Comparison of ENCODE assay signal across 10 cellular contexts in genomic region chr19:17089238-17089637, GRCh38. TPM values are rescaled to one million over a fixed set of nuclear protein-coding genes. Genes with fewer than 3 reads are reported as not detected.
DNase-seq lines count a peak whose midpoint lies in the region; ATAC-seq, FAIRE-seq and TF ChIP-seq lines count a peak whose summit lies in the region.
"Had no signal": no experiment of that assay in that cellular context is flagged by ENCODE, and none has a peak within 500 bp of the region (broad histone marks: within the 10 kb centered on the region; RNA-seq: fewer than 3 reads in every experiment).

No MANE protein-coding gene starts in this region.

- H3K79me2 ChIP-seq in OCI-LY1 (ENCODE audit: insufficient read depth, low read length) (peaks cover 20% of the 10 kb centered on the region), OCI-LY7 (ENCODE audit: insufficient read depth, low read depth, low read length) (peaks cover 85% of the 10 kb centered on the region)

- no peaks in the 10 kb centered on the region for H3K9me3 ChIP-seq in A549
- H3K9me3 ChIP-seq in OCI-LY1 (ENCODE audit: low read length): no peaks in the 10 kb centered on the region; the same call in 1 of the 2 replicates
- H3K9me3 ChIP-seq in OCI-LY7 (ENCODE audit: low read length): no peaks in the 10 kb centered on the region
- H3K9me3 ChIP-seq: BE2C had no signal

- POLR2A ChIA-PET in A549 (lab: Yijun Ruan, JAX) (no interaction called here), OCI-LY7 (lab: Charles Lee) (no interaction called here)

- ATAC-seq in A549 (no peak), natural killer cell (no peak), GM21619 (IDR thresholded peaks at IDR 0.05; ENCODE audit: unreplicated experiment) (no peak)
- no peak for ATAC-seq in activated CD4-positive, CD25-positive, alpha-beta regulatory T cell treated with anti-CD3 and anti-CD28 coated beads, Interleukin-2, amount 50 U/mL, for 24 hours

- FAIRE-seq in A549 (lab: Jason Lieb, UNC): no peak

- H3K4me3 ChIP-seq in A549 (no peak overlapping the region), OCI-LY1 (ENCODE audit: low read depth, low read length, poor library complexity, severe bottlenecking) (no peak overlapping the region), OCI-LY7 (ENCODE audit: low read depth, low read length, poor library complexity, severe bottlenecking) (no peak overlapping the region)

- H3K36me3 ChIP-seq in OCI-LY1 (ENCODE audit: insufficient read depth, low read length) (peaks cover 15% of the 10 kb centered on the region; the same call in 1 of the 2 replicates), OCI-LY7 (ENCODE audit: insufficient read depth, low read length) (peaks cover 31% of the 10 kb centered on the region)
- H3K36me3 ChIP-seq: BE2C had no signal

- H3K9me3 Mint-ChIP-seq in dendritic cell treated with granulocyte-macrophage colony-stimulating factor and Interleukin-4, amounts not matched to agents 40 ng/mL and 50 ng/mL, for 4 days: no peaks in the 10 kb centered on the region
- H3K9me3 Mint-ChIP-seq in natural killer cell: no peaks in the 10 kb centered on the region

- peaks cover 88% of the 10 kb centered on the region for H3K4me1 Mint-ChIP-seq in dendritic cell treated with granulocyte-macrophage colony-stimulating factor and Interleukin-4, amounts not matched to agents 40 ng/mL and 50 ng/mL, for 4 days (ENCODE audit: low read depth)
- H3K4me1 Mint-ChIP-seq in natural killer cell: peaks cover 48 to 63% of the 10 kb centered on the region in 2 donors

- TF ChIP-seq POLR2A in A549 (IDR thresholded peaks at IDR 0.05; ENCODE audit: low read length): no peak

- no peaks in the 10 kb centered on the region for H3F3A ChIP-seq in OCI-LY1 (ENCODE audit: insufficient read depth, low read length)

- WGBS in A549 (ENCODE audit: missing lambda C conversion rate): 86% methylated on average over 13 of the region's 13 CpGs

- CTCF ChIA-PET in A549 (lab: Yijun Ruan, JAX) (no interaction called here), OCI-LY7 (lab: Charles Lee; ENCODE audit: unreplicated experiment) (no interaction called here)

- no peak for TF ChIP-seq RAD21 in A549 (conservative IDR thresholded peaks at IDR 0.05 in 1 of 2, IDR thresholded peaks at IDR 0.05 in 1 of 2)

- H3K9ac ChIP-seq in OCI-LY1 (ENCODE audit: low read length): no peak overlapping the region; the same call in 1 of the 2 replicates

- no TSS peak for BruUV-seq in OCI-LY7 (replicated peaks; lab: Mats Ljungman, UMichigan)

- peaks cover 78% of the 10 kb centered on the region for H3K36me3 Mint-ChIP-seq in dendritic cell treated with granulocyte-macrophage colony-stimulating factor and Interleukin-4, amounts not matched to agents 40 ng/mL and 50 ng/mL, for 4 days (ENCODE audit: low read depth)
- no peaks in the 10 kb centered on the region for H3K36me3 Mint-ChIP-seq in natural killer cell

- peak overlapping the region; percentile 90 for H3K27ac Mint-ChIP-seq in dendritic cell treated with granulocyte-macrophage colony-stimulating factor and Interleukin-4, amounts not matched to agents 40 ng/mL and 50 ng/mL, for 4 days
- peak overlapping the region; percentile 78 to 86 for H3K27ac Mint-ChIP-seq in natural killer cell

- DNase-seq in A549 (ENCODE audit: low read depth in 1 of 2, low spot score in 1 of 2) (no peak), natural killer cell (no peak), NCI-H82 treated with DMSO at 0.1 percent for 48 hours (lab: John Stamatoyannopoulos, UW; ENCODE audit: unreplicated experiment) (no peak), OCI-LY7 (ENCODE audit: low spot score) (no peak)
- DNase-seq: anterior cingulate cortex, BE2C had no signal

- H3K4me2 ChIP-seq in A549: no peak overlapping the region
- H3K4me2 ChIP-seq in OCI-LY1 (ENCODE audit: low read length): peak overlapping the region; percentile 26; the same call in 1 of the 2 replicates
- H3K4me2 ChIP-seq in OCI-LY7 (ENCODE audit: low read length): no peak overlapping the region

- no peak for TF ChIP-seq EP300 in A549 (IDR thresholded peaks at IDR 0.05)

- no peak overlapping the region for H2AFZ ChIP-seq in OCI-LY1 (ENCODE audit: low read length)
- no peak overlapping the region for H2AFZ ChIP-seq in OCI-LY7 (ENCODE audit: low read length)

- H3K9me2 ChIP-seq in OCI-LY1 (ENCODE audit: low read depth, low read length) (no peaks in the 10 kb centered on the region), OCI-LY7 (ENCODE audit: insufficient read depth, low read length) (no peaks in the 10 kb centered on the region)

- H3K4me1 ChIP-seq in A549: peaks cover 13% of the 10 kb centered on the region; the same call in 2 of the 3 replicates
- peaks cover 32% of the 10 kb centered on the region for H3K4me1 ChIP-seq in OCI-LY1 (ENCODE audit: insufficient read depth, low read length, severe bottlenecking)
- H3K4me1 ChIP-seq in OCI-LY7 (ENCODE audit: insufficient read depth, low read length, poor library complexity, severe bottlenecking): peaks cover 7% of the 10 kb centered on the region

- H3K27me3 Mint-ChIP-seq in dendritic cell treated with granulocyte-macrophage colony-stimulating factor and Interleukin-4, amounts not matched to agents 40 ng/mL and 50 ng/mL, for 4 days: no peaks in the 10 kb centered on the region
- H3K27me3 Mint-ChIP-seq in natural killer cell (ENCODE audit: low read depth in 2 of 2): no peaks in the 10 kb centered on the region

- H4K20me1 ChIP-seq in OCI-LY1 (ENCODE audit: insufficient read depth, low read length) (no peaks in the 10 kb centered on the region), OCI-LY7 (ENCODE audit: insufficient read depth, low read length) (no peaks in the 10 kb centered on the region)

- intact Hi-C loops in dendritic cell treated with granulocyte-macrophage colony-stimulating factor and Interleukin-4, amounts not matched to agents 40 ng/mL and 50 ng/mL, for 4 days (cut with micrococcal nuclease): no loop called here
- intact Hi-C loops in natural killer cell (cut with micrococcal nuclease) (no loop called here), OCI-LY7 (cut with micrococcal nuclease; ENCODE audit: unreplicated experiment) (no loop called here)

- TF ChIP-seq CTCF in A549 (IDR thresholded peaks at IDR 0.05) (no peak), OCI-LY1 (IDR thresholded peaks at IDR 0.05; ENCODE audit: low read length) (no peak), natural killer cell (IDR thresholded peaks at IDR 0.05) (no peak), OCI-LY7 (conservative IDR thresholded peaks at IDR 0.05; ENCODE audit: low read length) (no peak)

- no peak overlapping the region for H3K4me3 Mint-ChIP-seq in dendritic cell treated with granulocyte-macrophage colony-stimulating factor and Interleukin-4, amounts not matched to agents 40 ng/mL and 50 ng/mL, for 4 days
- no peak overlapping the region for H3K4me3 Mint-ChIP-seq in natural killer cell

- no peaks in the 10 kb centered on the region for H3K27me3 ChIP-seq in OCI-LY1 (ENCODE audit: insufficient read depth, low read length)
- H3K27me3 ChIP-seq: BE2C had no signal

- H3K27ac ChIP-seq in A549 (peak overlapping the region; percentile 43 to 73; a peak in 4 of 6 replicates), OCI-LY1 (ENCODE audit: low read depth, low read length, poor library complexity, severe bottlenecking) (peak overlapping the region; percentile 36), OCI-LY7 (ENCODE audit: low read depth, low read length, poor library complexity, severe bottlenecking) (no peak overlapping the region)

TF ChIP-seq in A549, 52 proteins besides CTCF, POLR2A, EP300 and RAD21:
- TF ChIP-seq RARB (CRISPR knock-in tag; IDR thresholded peaks at IDR 0.05): no peak
- no peak for TF ChIP-seq JUNB (IDR thresholded peaks at IDR 0.05)
- no peak for TF ChIP-seq PBX3 (IDR thresholded peaks at IDR 0.05)
- no peak for TF ChIP-seq HES2 (IDR thresholded peaks at IDR 0.05)

RNA-seq across cellular contexts. Expression of gene MYO9B, which starts 13.7 kb away (rescaled TPM):
- 13.0 and 18.9 TPM in 2 replicates for polyA plus RNA-seq in A549 (2011; rRNA removed)
- 18.7 and 25.6 TPM in 2 replicates for polyA plus RNA-seq in A549 (2012; cell fraction: cytosol; rRNA removed)
- 68.0 and 89.4 TPM in 2 replicates for polyA plus RNA-seq in A549 (2012; cell fraction: nucleus; rRNA removed)
- polyA plus RNA-seq in A549 (2017; fragmentation: RNase III; extraction: RNeasy Plus Mini Kit Qiagen cat#74134 plus additional on column Dnase treatment): 23.9 to 28.1 TPM (median 27.7 TPM) in 3 replicates
- 34.1 and 36.5 TPM in 2 replicates for polyA minus RNA-seq in A549 (2011; rRNA and poly(A)+ RNA removed)
- 100 to 1,000 TPM; 321 to 378 (median 365) TPM for total RNA-seq in natural killer cell
- 74.7 and 84.9 TPM in 2 replicates for total RNA-seq in OCI-LY7 (2014; rRNA removed; shearing (Covaris generic))
- total RNA-seq in OCI-LY7 (2022): 144 and 150 TPM in 2 replicates

RNA-seq across cellular contexts. Expression of gene HAUS8, which starts 14.0 kb away (rescaled TPM):
- 13.9 and 15.1 TPM in 2 replicates for polyA plus RNA-seq in A549 (2011; rRNA removed)
- polyA plus RNA-seq in A549 (2012; cell fraction: cytosol; rRNA removed): 17.2 and 18.7 TPM in 2 replicates
- 19.3 and 21.3 TPM in 2 replicates for polyA plus RNA-seq in A549 (2012; cell fraction: nucleus; rRNA removed)
- 15.9 to 16.6 TPM (median 16.2 TPM) in 3 replicates for polyA plus RNA-seq in A549 (2017; fragmentation: RNase III; extraction: RNeasy Plus Mini Kit Qiagen cat#74134 plus additional on column Dnase treatment)
- polyA minus RNA-seq in A549 (2011; rRNA and poly(A)+ RNA removed): 6.4 and 13.5 TPM in 2 replicates
- total RNA-seq in natural killer cell: 10 to 100 TPM; 10.3 to 13.5 (median 10.4) TPM
- 47.3 and 50.7 TPM in 2 replicates for total RNA-seq in OCI-LY7 (2014; rRNA removed; shearing (Covaris generic))
- 74.1 and 107 TPM in 2 replicates for total RNA-seq in OCI-LY7 (2022)
